8 cellular contexts compared by ENCODE assay signal in the genomic region with DNA sequence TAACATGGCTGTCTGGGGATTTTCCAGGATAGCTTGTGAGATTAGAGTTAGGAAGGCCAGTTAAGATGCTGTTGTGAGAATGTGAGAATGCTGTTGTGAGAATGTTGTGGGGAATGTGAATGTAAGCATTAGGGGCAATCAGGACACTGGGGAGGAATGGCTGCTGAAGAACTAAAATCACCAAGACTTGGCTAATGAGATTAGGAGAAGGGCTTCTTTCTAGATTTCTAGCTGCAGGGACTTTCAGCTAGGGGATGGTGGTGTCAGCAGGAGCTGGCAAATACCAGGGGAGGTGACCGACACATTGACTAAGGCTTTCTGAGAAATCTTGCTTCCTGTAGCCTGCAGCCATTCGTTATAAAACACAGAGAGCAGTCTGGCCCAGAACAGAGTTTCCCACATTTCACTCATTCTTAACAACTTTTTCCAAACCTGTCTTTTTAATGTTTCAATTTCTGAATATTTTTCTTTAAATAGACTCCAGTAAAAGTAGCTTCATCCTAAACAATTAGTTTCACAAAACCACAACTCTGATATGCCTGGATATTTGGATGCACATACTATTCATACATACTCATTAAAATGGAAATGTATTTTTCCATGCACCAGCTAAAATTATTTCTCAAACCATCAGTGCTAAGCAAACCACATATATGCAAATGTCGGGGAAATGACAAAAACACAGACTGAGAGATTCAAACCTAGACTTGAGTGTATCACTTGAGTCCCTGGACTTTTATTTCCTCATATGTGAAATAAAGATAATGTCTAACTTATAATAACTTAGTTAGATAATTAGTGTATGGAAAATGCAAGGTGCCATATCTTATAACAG.
DNase-seq lines count a peak whose midpoint lies in the region; ATAC-seq and TF ChIP-seq lines count a peak whose summit lies in the region.

No MANE protein-coding gene starts in this region.

- DNase-seq in epithelial cell of esophagus (ENCODE audit: low read depth), result peak; percentile 82
- DNase-seq in ACHN, result no peak
- DNase-seq in head of caudate nucleus, result no peak
- DNase-seq in coronary artery (ENCODE audit: low spot score), result no peak
- no peak for DNase-seq in ovary

- TF ChIP-seq POLR2A in ovary (IDR thresholded peaks at IDR 0.05), result no peak

- in situ Hi-C loops in ACHN (cut with HindIII; ENCODE audit: low pct_ligation_motif_present, low pct_unique_long_range_greater_than_20kb, low sequenced_read_pairs), result no loop called here

- H3K4me1 ChIP-seq in ovary (ENCODE audit: insufficient read depth), result no peaks in the 10 kb centered on the region

- no peak for TF ChIP-seq CTCF in epithelial cell of esophagus (IDR thresholded peaks at IDR 0.05; ENCODE audit: insufficient read depth, low read depth, low read length, missing control alignments)
- TF ChIP-seq CTCF in coronary artery (IDR thresholded peaks at IDR 0.05), result no peak
- TF ChIP-seq CTCF in ovary (IDR thresholded peaks at IDR 0.05), result no peak

- WGBS in ovary, 3 donors, result 80 to 82% (median 82%) methylated on average over 3 of the region's 3 CpGs

- H3K4me3 ChIP-seq in epithelial cell of esophagus (ENCODE audit: low read length), result no peak overlapping the region
- no peak overlapping the region for H3K4me3 ChIP-seq in coronary artery
- no peak overlapping the region for H3K4me3 ChIP-seq in ovary

- no peaks in the 10 kb centered on the region for H3K27me3 ChIP-seq in ovary

- no peaks in the 10 kb centered on the region for H3K9me3 ChIP-seq in ovary

- no peak for TF ChIP-seq EP300 in ovary (IDR thresholded peaks at IDR 0.05)

- no peak overlapping the region for H3K27ac ChIP-seq in coronary artery
- H3K27ac ChIP-seq in ovary, result no peak overlapping the region

- intact Hi-C loops in head of caudate nucleus (cut with DNase I) (no loop called here), ovary (cut with DNase I) (no loop called here)

- no peaks in the 10 kb centered on the region for H3K36me3 ChIP-seq in ovary

- peak; percentile 26 for ATAC-seq in GM18519 (IDR thresholded peaks at IDR 0.05; ENCODE audit: low FRiP score, unreplicated experiment)
- peak; percentile 48 for ATAC-seq in GM21528 (IDR thresholded peaks at IDR 0.05; ENCODE audit: low FRiP score, unreplicated experiment)
- peak; percentile 30 for ATAC-seq in HG03442 (IDR thresholded peaks at IDR 0.05; ENCODE audit: unreplicated experiment)
